In the genomic region with DNA sequence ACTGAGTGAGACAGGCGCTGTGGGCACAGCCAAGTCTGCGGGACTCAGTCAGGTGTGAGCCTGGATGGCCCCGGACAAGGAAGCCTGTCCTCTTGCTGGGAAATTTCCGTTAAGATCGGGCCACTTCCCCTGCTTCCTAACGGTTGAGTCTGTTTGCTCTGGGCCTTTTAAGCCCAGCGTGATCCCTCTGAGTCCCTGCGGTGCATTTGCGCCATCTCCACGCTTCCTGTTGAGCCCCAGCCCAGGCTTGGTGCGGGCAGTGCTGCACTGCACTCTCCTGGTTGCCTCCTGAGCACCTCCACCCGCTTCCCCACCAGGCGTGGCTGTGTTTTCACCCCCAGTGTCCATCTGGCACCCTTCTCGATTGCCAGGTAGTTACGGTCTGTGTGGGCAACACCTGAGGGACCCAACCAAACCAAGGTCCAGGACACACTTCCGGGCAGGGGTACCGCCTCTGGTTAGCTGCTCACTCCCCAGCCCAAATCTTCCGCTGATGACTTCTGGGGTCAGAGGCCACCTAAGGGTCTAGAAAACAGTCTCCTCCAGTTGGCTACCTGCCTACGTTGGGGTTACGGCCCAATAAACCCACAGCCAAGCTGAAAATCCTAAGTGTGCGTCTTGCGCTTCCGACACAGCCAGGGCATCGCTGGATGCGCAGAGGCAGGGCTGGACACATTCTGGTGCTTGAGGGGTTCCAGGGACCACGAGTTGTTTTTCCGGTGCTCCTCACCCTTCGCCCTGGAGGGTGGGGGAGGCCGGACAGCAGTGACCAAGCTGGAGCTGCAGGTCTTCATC, we compare ENCODE assay signal across 9 cellular contexts. TPM values are rescaled to one million over a fixed set of nuclear protein-coding genes. Genes with fewer than 3 reads are reported as not detected.
DNase-seq lines count a peak whose midpoint lies in the region; ATAC-seq, FAIRE-seq and TF ChIP-seq lines count a peak whose summit lies in the region.
"Had no signal": no experiment of that assay in that cellular context is flagged by ENCODE, and none has a peak within 500 bp of the region (broad histone marks: within the 10 kb centered on the region; RNA-seq: fewer than 3 reads in every experiment).

No MANE protein-coding gene starts in this region.

- TF ChIP-seq POLR2A in NB4 (IDR thresholded peaks at IDR 0.05; ENCODE audit: extremely low read depth, insufficient read length) (peak; percentile 67), HepG2 (IDR thresholded peaks at IDR 0.05; ENCODE audit: insufficient read depth in 1 of 2, low read depth in 2 of 2, low read length in 2 of 2) (no peak; a peak in 1 of 4 replicates)

- H3K27ac ChIP-seq in HepG2 (ENCODE audit: extremely low read length, insufficient read depth, low read length), result peak overlapping the region; percentile 93

- in situ Hi-C loops in G401 (cut with HindIII; ENCODE audit: low sequenced_read_pairs), result no loop called here
- in situ Hi-C loops in HepG2 (cut with HindIII; ENCODE audit: extremely low pct_ligation_motif_present, low pct_unique_long_range_greater_than_20kb), result no loop called here

- H3K36me3 Mint-ChIP-seq in activated naive CD8-positive, alpha-beta T cell treated with anti-CD3 and anti-CD28 coated beads, Interleukin-2, amount 10 ng/mL, durations not matched to agents 7 days and 5 days, result peaks cover 8% of the 10 kb centered on the region

- TF ChIP-seq CTCF in NB4 (IDR thresholded peaks at IDR 0.05; ENCODE audit: low read depth, low read length) (no peak), HepG2 (CRISPR knock-in tag; IDR thresholded peaks at IDR 0.05) (peak; percentile 16)

- CTCF ChIA-PET in HepG2 (lab: Yijun Ruan, JAX; ENCODE audit: low intra/inter-chr PET ratio, low total read pairs), result no interaction called here

- peaks cover 18 to 37% of the 10 kb centered on the region in 2 experiments for H3K36me3 ChIP-seq in HepG2 (replicated peaks in 1 of 2; ENCODE audit: control insufficient read depth in 1 of 2, insufficient read depth in 2 of 2, low read length in 2 of 2)

- H3K9me3 Mint-ChIP-seq in activated naive CD8-positive, alpha-beta T cell treated with anti-CD3 and anti-CD28 coated beads, Interleukin-2, amount 10 ng/mL, durations not matched to agents 7 days and 5 days, result no peaks in the 10 kb centered on the region

- peak overlapping the region; percentile 93 for H3K9ac ChIP-seq in HepG2 (ENCODE audit: insufficient read depth, low read depth, low read length)

- H3K4me1 Mint-ChIP-seq in activated naive CD8-positive, alpha-beta T cell treated with anti-CD3 and anti-CD28 coated beads, Interleukin-2, amount 10 ng/mL, durations not matched to agents 7 days and 5 days, result peaks cover 18% of the 10 kb centered on the region

- peak; percentile 26 for ATAC-seq in activated naive CD8-positive, alpha-beta T cell treated with anti-CD3 and anti-CD28 coated beads, Interleukin-2, amount 10 ng/mL, durations not matched to agents 7 days and 5 days (ENCODE audit: low read depth)
- no peak for ATAC-seq in HepG2
- no peak for ATAC-seq in GM18511 (IDR thresholded peaks at IDR 0.05; ENCODE audit: unreplicated experiment)
- no peak for ATAC-seq in HG02981 (IDR thresholded peaks at IDR 0.05; ENCODE audit: unreplicated experiment)
- no peak for ATAC-seq in HG02973 (IDR thresholded peaks at IDR 0.05; ENCODE audit: unreplicated experiment)

- peak in 1 of 2 experiments; percentile 15; a peak in 1 of 4 replicates for TF ChIP-seq EP300 in HepG2 (IDR thresholded peaks at IDR 0.05; ENCODE audit: low read depth in 2 of 2, low read length in 2 of 2)
- TF ChIP-seq EP300 in HepG2 (CRISPR knock-in tag; IDR thresholded peaks at IDR 0.05; ENCODE audit: borderline replicate concordance), result 0 out of 2 replicates have a peak, but pooled peaks have one; percentile 35

- no peak for FAIRE-seq in HepG2 (lab: Jason Lieb, UNC)
- FAIRE-seq: TTC549 had no signal

- peak overlapping the region; percentile 86 for H3K27ac Mint-ChIP-seq in activated naive CD8-positive, alpha-beta T cell treated with anti-CD3 and anti-CD28 coated beads, Interleukin-2, amount 10 ng/mL, durations not matched to agents 7 days and 5 days

- no TSS peak for BruUV-seq in HepG2 (replicated peaks; lab: Mats Ljungman, UMichigan)

- H4K20me1 ChIP-seq in HepG2 (ENCODE audit: insufficient read depth, low read length), result no peaks in the 10 kb centered on the region

- peak overlapping the region; percentile 78 for H3K4me3 Mint-ChIP-seq in activated naive CD8-positive, alpha-beta T cell treated with anti-CD3 and anti-CD28 coated beads, Interleukin-2, amount 10 ng/mL, durations not matched to agents 7 days and 5 days

- intact Hi-C loops in HepG2 (cut with micrococcal nuclease; ENCODE audit: unreplicated experiment), result no loop called here

- H3K9me3 ChIP-seq in HepG2 (ENCODE audit: low read length), result no peaks in the 10 kb centered on the region

- no peak overlapping the region for H2AFZ ChIP-seq in HepG2 (ENCODE audit: low read length)

- H3K27me3 Mint-ChIP-seq in activated naive CD8-positive, alpha-beta T cell treated with anti-CD3 and anti-CD28 coated beads, Interleukin-2, amount 10 ng/mL, durations not matched to agents 7 days and 5 days, result no peaks in the 10 kb centered on the region

- POLR2A ChIA-PET in activated naive CD8-positive, alpha-beta T cell treated with anti-CD3 and anti-CD28 coated beads, Interleukin-2, amount 10 ng/mL, durations not matched to agents 7 days and 5 days (lab: Charles Lee), result interaction anchor here (0.7 to 4.2 kb wide), 9 partner anchors 8 to 606 kb away, joined by 3 to 59 read pairs (median 4); a partner anchor contains a TSS
- POLR2A ChIA-PET in HepG2 (lab: Yijun Ruan, JAX), result interaction anchor here (0.8 to 6.3 kb wide), 7 partner anchors 8 to 44 kb away, joined by 3 to 143 read pairs (median 50); a partner anchor contains a TSS

- H3K4me3 ChIP-seq in NB4 (ENCODE audit: low read depth, low read length), result peak overlapping the region; percentile 67
- H3K4me3 ChIP-seq in HepG2 (replicated peaks in 1 of 3; ENCODE audit: insufficient read depth in 1 of 3, low read depth in 2 of 3, low read length in 3 of 3), result peak overlapping the region in 2 of 3 experiments; percentile 6 to 92; a peak in 1 of 6 replicates

- H3K4me2 ChIP-seq in HepG2 (ENCODE audit: low read depth, low read length), result peak overlapping the region; percentile 96

- 85% methylated on average over 24 of the region's 29 CpGs for WGBS in HepG2 (ENCODE audit: low lambda C conversion rate)

- DNase-seq in G401 (ENCODE audit: low spot score) (peak; percentile 68), NB4 (ENCODE audit: low read depth) (peak; percentile 94), HepG2 (ENCODE audit: low spot score) (peak; percentile 34), GM19238 (ENCODE audit: insufficient read length, low spot score) (no peak)
- DNase-seq in activated naive CD8-positive, alpha-beta T cell treated with anti-CD3 and anti-CD28 coated beads, Interleukin-2, amount 10 ng/mL, durations not matched to agents 7 days and 5 days, result peak; percentile 63

- TF ChIP-seq RAD21 in HepG2 (CRISPR knock-in tag; IDR thresholded peaks at IDR 0.05), result no peak

- no peaks in the 10 kb centered on the region; a peak in 1 of 5 replicates for H3K27me3 ChIP-seq in HepG2 (ENCODE audit: control insufficient read depth in 1 of 2, insufficient read depth in 2 of 2, low read length in 2 of 2)

- peaks cover 31% of the 10 kb centered on the region for H3K79me2 ChIP-seq in HepG2 (ENCODE audit: insufficient read depth, low read length)

- peaks cover 32% of the 10 kb centered on the region for H3K4me1 ChIP-seq in HepG2 (ENCODE audit: insufficient read depth, low read length)

RNA-seq across cellular contexts. Expression of a gene that starts 1.4 kb away (rescaled TPM):
- total RNA-seq in G401 (2014; rRNA removed; shearing (Covaris generic)), result 72.3 and 73.9 TPM in 2 replicates
- total RNA-seq in activated naive CD8-positive, alpha-beta T cell treated with anti-CD3 and anti-CD28 coated beads, Interleukin-2, amount 10 ng/mL, durations not matched to agents 7 days and 5 days, result 10 to 100 TPM; 22.0 to 25.1 TPM
- total RNA-seq in HepG2 (2016; rRNA removed; fragmentation: Illumina TruSeq; extraction: Trizol), result 111 and 140 TPM in 2 replicates
- 76.5 and 89.9 TPM in 2 replicates for total RNA-seq in HepG2 (2016; cell fraction: cytosol; rRNA removed; fragmentation: Illumina TruSeq; extraction: Trizol; ENCODE audit: low read depth)
- total RNA-seq in HepG2 (2016; cell fraction: insoluble cytoplasmic fraction; rRNA removed; fragmentation: Illumina TruSeq; extraction: Trizol), result 100 and 147 TPM in 2 replicates
- total RNA-seq in HepG2 (2016; cell fraction: membrane; rRNA removed; fragmentation: Illumina TruSeq; extraction: Trizol), result 143 and 165 TPM in 2 replicates
- total RNA-seq in HepG2 (2016; cell fraction: nucleus; rRNA removed; fragmentation: Illumina TruSeq; extraction: Trizol), result 53.5 and 61.2 TPM in 2 replicates
- 46.5 and 59.7 TPM in 2 replicates for polyA plus RNA-seq in HepG2 (2011; rRNA removed)
- 37.0 and 59.3 TPM in 2 replicates for polyA plus RNA-seq in HepG2 (2011; cell fraction: cytosol; rRNA removed)
- 97.5 and 120 TPM in 2 replicates for polyA plus RNA-seq in HepG2 (2011; cell fraction: nucleus; rRNA removed)
- 28.3 and 32.0 TPM in 2 replicates for polyA plus RNA-seq in HepG2 (2012)
- polyA plus RNA-seq in HepG2 (2016; cell fraction: cytosol; fragmentation: Illumina TruSeq; extraction: Trizol; ENCODE audit: low read depth), result 77.4 and 92.5 TPM in 2 replicates
- polyA plus RNA-seq in HepG2 (2016; cell fraction: insoluble cytoplasmic fraction; fragmentation: Illumina TruSeq; extraction: Trizol; ENCODE audit: low read depth), result 90.7 and 117 TPM in 2 replicates
- 117 and 123 TPM in 2 replicates for polyA plus RNA-seq in HepG2 (2016; cell fraction: membrane; fragmentation: Illumina TruSeq; extraction: Trizol; ENCODE audit: low read depth)
- 106 and 108 TPM in 2 replicates for polyA plus RNA-seq in HepG2 (2016; cell fraction: nucleus; fragmentation: Illumina TruSeq; extraction: Trizol; ENCODE audit: insufficient read depth, low read depth)
- polyA minus RNA-seq in HepG2 (2011; rRNA and poly(A)+ RNA removed; ENCODE audit: low replicate concordance), result 55.9 and 103 TPM in 2 replicates
- 23.3 and 25.9 TPM in 2 replicates for polyA minus RNA-seq in HepG2 (2011; cell fraction: cytosol; rRNA and poly(A)+ RNA removed)
- polyA minus RNA-seq in HepG2 (2011; cell fraction: nucleus; rRNA and poly(A)+ RNA removed), result 32.0 and 34.5 TPM in 2 replicates

RNA-seq across cellular contexts. Expression of a gene that starts 7.5 kb away (rescaled TPM):
- 238 and 244 TPM in 2 replicates for total RNA-seq in G401 (2014; rRNA removed; shearing (Covaris generic))
- 10 to 100 TPM; 55.1 to 59.2 TPM for total RNA-seq in activated naive CD8-positive, alpha-beta T cell treated with anti-CD3 and anti-CD28 coated beads, Interleukin-2, amount 10 ng/mL, durations not matched to agents 7 days and 5 days
- 39.1 and 72.5 TPM in 2 replicates for total RNA-seq in HepG2 (2016; rRNA removed; fragmentation: Illumina TruSeq; extraction: Trizol)
- total RNA-seq in HepG2 (2016; cell fraction: cytosol; rRNA removed; fragmentation: Illumina TruSeq; extraction: Trizol; ENCODE audit: low read depth), result 76.8 and 84.3 TPM in 2 replicates
- total RNA-seq in HepG2 (2016; cell fraction: insoluble cytoplasmic fraction; rRNA removed; fragmentation: Illumina TruSeq; extraction: Trizol), result 47.2 and 70.7 TPM in 2 replicates
- total RNA-seq in HepG2 (2016; cell fraction: membrane; rRNA removed; fragmentation: Illumina TruSeq; extraction: Trizol), result 95.6 and 107 TPM in 2 replicates
- 26.8 and 29.8 TPM in 2 replicates for total RNA-seq in HepG2 (2016; cell fraction: nucleus; rRNA removed; fragmentation: Illumina TruSeq; extraction: Trizol)
- polyA plus RNA-seq in HepG2 (2011; rRNA removed), result 94.1 and 112 TPM in 2 replicates
- polyA plus RNA-seq in HepG2 (2011; cell fraction: cytosol; rRNA removed), result 137 and 215 TPM in 2 replicates
- polyA plus RNA-seq in HepG2 (2011; cell fraction: nucleus; rRNA removed), result 94.6 and 96.1 TPM in 2 replicates
- polyA plus RNA-seq in HepG2 (2012), result 83.0 and 86.6 TPM in 2 replicates
- polyA plus RNA-seq in HepG2 (2016; cell fraction: cytosol; fragmentation: Illumina TruSeq; extraction: Trizol; ENCODE audit: low read depth), result 367 and 487 TPM in 2 replicates
- polyA plus RNA-seq in HepG2 (2016; cell fraction: insoluble cytoplasmic fraction; fragmentation: Illumina TruSeq; extraction: Trizol; ENCODE audit: low read depth), result 281 and 289 TPM in 2 replicates
- polyA plus RNA-seq in HepG2 (2016; cell fraction: membrane; fragmentation: Illumina TruSeq; extraction: Trizol; ENCODE audit: low read depth), result 273 and 345 TPM in 2 replicates
- polyA plus RNA-seq in HepG2 (2016; cell fraction: nucleus; fragmentation: Illumina TruSeq; extraction: Trizol; ENCODE audit: insufficient read depth, low read depth), result 148 and 167 TPM in 2 replicates
- 58.6 and 62.0 TPM in 2 replicates for polyA minus RNA-seq in HepG2 (2011; rRNA and poly(A)+ RNA removed; ENCODE audit: low replicate concordance)
- polyA minus RNA-seq in HepG2 (2011; cell fraction: cytosol; rRNA and poly(A)+ RNA removed), result 34.6 and 36.8 TPM in 2 replicates
- polyA minus RNA-seq in HepG2 (2011; cell fraction: nucleus; rRNA and poly(A)+ RNA removed), result 24.0 and 29.4 TPM in 2 replicates

RNA-seq across cellular contexts. Expression of a gene that starts 26.9 kb away (rescaled TPM):
- total RNA-seq in G401 (2014; rRNA removed; shearing (Covaris generic)), result 85.0 and 88.7 TPM in 2 replicates
- 100 to 1,000 TPM; 152 to 164 TPM for total RNA-seq in activated naive CD8-positive, alpha-beta T cell treated with anti-CD3 and anti-CD28 coated beads, Interleukin-2, amount 10 ng/mL, durations not matched to agents 7 days and 5 days
- total RNA-seq in HepG2 (2016; rRNA removed; fragmentation: Illumina TruSeq; extraction: Trizol), result 54.1 and 73.3 TPM in 2 replicates
- total RNA-seq in HepG2 (2016; cell fraction: cytosol; rRNA removed; fragmentation: Illumina TruSeq; extraction: Trizol; ENCODE audit: low read depth), result 23.7 and 25.3 TPM in 2 replicates
- 46.3 and 75.5 TPM in 2 replicates for total RNA-seq in HepG2 (2016; cell fraction: insoluble cytoplasmic fraction; rRNA removed; fragmentation: Illumina TruSeq; extraction: Trizol)
- 26.2 and 27.2 TPM in 2 replicates for total RNA-seq in HepG2 (2016; cell fraction: membrane; rRNA removed; fragmentation: Illumina TruSeq; extraction: Trizol)
- total RNA-seq in HepG2 (2016; cell fraction: nucleus; rRNA removed; fragmentation: Illumina TruSeq; extraction: Trizol), result 61.6 and 70.3 TPM in 2 replicates
- 78.1 and 85.3 TPM in 2 replicates for polyA plus RNA-seq in HepG2 (2011; rRNA removed)
- polyA plus RNA-seq in HepG2 (2011; cell fraction: cytosol; rRNA removed), result 23.0 and 37.1 TPM in 2 replicates
- 599 and 842 TPM in 2 replicates for polyA plus RNA-seq in HepG2 (2011; cell fraction: nucleus; rRNA removed)
- 50.3 and 58.5 TPM in 2 replicates for polyA plus RNA-seq in HepG2 (2012)
- 10.3 and 14.6 TPM in 2 replicates for polyA plus RNA-seq in HepG2 (2016; cell fraction: cytosol; fragmentation: Illumina TruSeq; extraction: Trizol; ENCODE audit: low read depth)
- polyA plus RNA-seq in HepG2 (2016; cell fraction: insoluble cytoplasmic fraction; fragmentation: Illumina TruSeq; extraction: Trizol; ENCODE audit: low read depth), result 49.0 and 65.5 TPM in 2 replicates
- polyA plus RNA-seq in HepG2 (2016; cell fraction: membrane; fragmentation: Illumina TruSeq; extraction: Trizol; ENCODE audit: low read depth), result 20.0 and 26.0 TPM in 2 replicates
- 239 and 240 TPM in 2 replicates for polyA plus RNA-seq in HepG2 (2016; cell fraction: nucleus; fragmentation: Illumina TruSeq; extraction: Trizol; ENCODE audit: insufficient read depth, low read depth)
- polyA minus RNA-seq in HepG2 (2011; rRNA and poly(A)+ RNA removed; ENCODE audit: low replicate concordance), result 124 and 132 TPM in 2 replicates
- polyA minus RNA-seq in HepG2 (2011; cell fraction: cytosol; rRNA and poly(A)+ RNA removed), result 22.8 and 27.9 TPM in 2 replicates
- polyA minus RNA-seq in HepG2 (2011; cell fraction: nucleus; rRNA and poly(A)+ RNA removed), result 76.9 and 79.1 TPM in 2 replicates

RNA-seq across cellular contexts. Expression of a gene that starts 27.1 kb away (rescaled TPM):
- 64.2 and 77.4 TPM in 2 replicates for total RNA-seq in G401 (2014; rRNA removed; shearing (Covaris generic))
- total RNA-seq in activated naive CD8-positive, alpha-beta T cell treated with anti-CD3 and anti-CD28 coated beads, Interleukin-2, amount 10 ng/mL, durations not matched to agents 7 days and 5 days, result 10 to 100 TPM; 17.7 to 19.0 TPM
- 18.8 and 20.8 TPM in 2 replicates for total RNA-seq in HepG2 (2016; rRNA removed; fragmentation: Illumina TruSeq; extraction: Trizol)
- total RNA-seq in HepG2 (2016; cell fraction: cytosol; rRNA removed; fragmentation: Illumina TruSeq; extraction: Trizol; ENCODE audit: low read depth), result 17.5 and 20.2 TPM in 2 replicates
- 21.5 and 21.9 TPM in 2 replicates for total RNA-seq in HepG2 (2016; cell fraction: insoluble cytoplasmic fraction; rRNA removed; fragmentation: Illumina TruSeq; extraction: Trizol)
- 24.3 and 26.3 TPM in 2 replicates for total RNA-seq in HepG2 (2016; cell fraction: membrane; rRNA removed; fragmentation: Illumina TruSeq; extraction: Trizol)
- total RNA-seq in HepG2 (2016; cell fraction: nucleus; rRNA removed; fragmentation: Illumina TruSeq; extraction: Trizol), result 10.5 and 14.3 TPM in 2 replicates
- polyA plus RNA-seq in HepG2 (2011; rRNA removed), result 30.8 and 32.1 TPM in 2 replicates
- polyA plus RNA-seq in HepG2 (2011; cell fraction: cytosol; rRNA removed), result 30.7 and 36.8 TPM in 2 replicates
- 21.1 and 26.0 TPM in 2 replicates for polyA plus RNA-seq in HepG2 (2011; cell fraction: nucleus; rRNA removed)
- 16.3 and 19.8 TPM in 2 replicates for polyA plus RNA-seq in HepG2 (2012)
- polyA plus RNA-seq in HepG2 (2016; cell fraction: cytosol; fragmentation: Illumina TruSeq; extraction: Trizol; ENCODE audit: low read depth), result 22.8 and 26.9 TPM in 2 replicates
- 25.4 and 25.5 TPM in 2 replicates for polyA plus RNA-seq in HepG2 (2016; cell fraction: insoluble cytoplasmic fraction; fragmentation: Illumina TruSeq; extraction: Trizol; ENCODE audit: low read depth)
- 24.7 and 30.0 TPM in 2 replicates for polyA plus RNA-seq in HepG2 (2016; cell fraction: membrane; fragmentation: Illumina TruSeq; extraction: Trizol; ENCODE audit: low read depth)
- 41.6 and 53.5 TPM in 2 replicates for polyA plus RNA-seq in HepG2 (2016; cell fraction: nucleus; fragmentation: Illumina TruSeq; extraction: Trizol; ENCODE audit: insufficient read depth, low read depth)
- polyA minus RNA-seq in HepG2 (2011; rRNA and poly(A)+ RNA removed; ENCODE audit: low replicate concordance), result 17.2 and 24.1 TPM in 2 replicates
- polyA minus RNA-seq in HepG2 (2011; cell fraction: cytosol; rRNA and poly(A)+ RNA removed), result 4.7 and 5.4 TPM in 2 replicates
- 10.7 and 14.5 TPM in 2 replicates for polyA minus RNA-seq in HepG2 (2011; cell fraction: nucleus; rRNA and poly(A)+ RNA removed)

RNA-seq across cellular contexts. Expression of a gene that starts 44.2 kb away (rescaled TPM):
- total RNA-seq in G401 (2014; rRNA removed; shearing (Covaris generic)), result 32.0 and 35.8 TPM in 2 replicates
- 10 to 100 TPM; 31.3 to 32.0 TPM for total RNA-seq in activated naive CD8-positive, alpha-beta T cell treated with anti-CD3 and anti-CD28 coated beads, Interleukin-2, amount 10 ng/mL, durations not matched to agents 7 days and 5 days
- 34.4 and 39.1 TPM in 2 replicates for total RNA-seq in HepG2 (2016; rRNA removed; fragmentation: Illumina TruSeq; extraction: Trizol)
- 10.7 and 10.8 TPM in 2 replicates for total RNA-seq in HepG2 (2016; cell fraction: cytosol; rRNA removed; fragmentation: Illumina TruSeq; extraction: Trizol; ENCODE audit: low read depth)
- total RNA-seq in HepG2 (2016; cell fraction: insoluble cytoplasmic fraction; rRNA removed; fragmentation: Illumina TruSeq; extraction: Trizol), result 31.3 and 40.3 TPM in 2 replicates
- 16.9 and 19.0 TPM in 2 replicates for total RNA-seq in HepG2 (2016; cell fraction: membrane; rRNA removed; fragmentation: Illumina TruSeq; extraction: Trizol)
- total RNA-seq in HepG2 (2016; cell fraction: nucleus; rRNA removed; fragmentation: Illumina TruSeq; extraction: Trizol), result 20.9 and 21.8 TPM in 2 replicates
- polyA plus RNA-seq in HepG2 (2011; rRNA removed), result 14.6 and 14.7 TPM in 2 replicates
- polyA plus RNA-seq in HepG2 (2011; cell fraction: cytosol; rRNA removed), result 10.9 and 12.3 TPM in 2 replicates
- polyA plus RNA-seq in HepG2 (2011; cell fraction: nucleus; rRNA removed), result 18.8 and 20.1 TPM in 2 replicates
- polyA plus RNA-seq in HepG2 (2012), result 15.7 and 20.6 TPM in 2 replicates
- polyA plus RNA-seq in HepG2 (2016; cell fraction: cytosol; fragmentation: Illumina TruSeq; extraction: Trizol; ENCODE audit: low read depth), result 6.0 and 6.1 TPM in 2 replicates
- polyA plus RNA-seq in HepG2 (2016; cell fraction: insoluble cytoplasmic fraction; fragmentation: Illumina TruSeq; extraction: Trizol; ENCODE audit: low read depth), result 43.6 and 43.8 TPM in 2 replicates
- polyA plus RNA-seq in HepG2 (2016; cell fraction: membrane; fragmentation: Illumina TruSeq; extraction: Trizol; ENCODE audit: low read depth), result 11.4 and 11.7 TPM in 2 replicates
- 75.0 and 87.7 TPM in 2 replicates for polyA plus RNA-seq in HepG2 (2016; cell fraction: nucleus; fragmentation: Illumina TruSeq; extraction: Trizol; ENCODE audit: insufficient read depth, low read depth)
- polyA minus RNA-seq in HepG2 (2011; rRNA and poly(A)+ RNA removed; ENCODE audit: low replicate concordance), result 4.1 and 5.1 TPM in 2 replicates
- polyA minus RNA-seq in HepG2 (2011; cell fraction: cytosol; rRNA and poly(A)+ RNA removed), result 5.1 and 5.5 TPM in 2 replicates
- polyA minus RNA-seq in HepG2 (2011; cell fraction: nucleus; rRNA and poly(A)+ RNA removed), result 7.0 and 8.8 TPM in 2 replicates
